8 cellular contexts compared by ENCODE assay signal in the genomic region with DNA sequence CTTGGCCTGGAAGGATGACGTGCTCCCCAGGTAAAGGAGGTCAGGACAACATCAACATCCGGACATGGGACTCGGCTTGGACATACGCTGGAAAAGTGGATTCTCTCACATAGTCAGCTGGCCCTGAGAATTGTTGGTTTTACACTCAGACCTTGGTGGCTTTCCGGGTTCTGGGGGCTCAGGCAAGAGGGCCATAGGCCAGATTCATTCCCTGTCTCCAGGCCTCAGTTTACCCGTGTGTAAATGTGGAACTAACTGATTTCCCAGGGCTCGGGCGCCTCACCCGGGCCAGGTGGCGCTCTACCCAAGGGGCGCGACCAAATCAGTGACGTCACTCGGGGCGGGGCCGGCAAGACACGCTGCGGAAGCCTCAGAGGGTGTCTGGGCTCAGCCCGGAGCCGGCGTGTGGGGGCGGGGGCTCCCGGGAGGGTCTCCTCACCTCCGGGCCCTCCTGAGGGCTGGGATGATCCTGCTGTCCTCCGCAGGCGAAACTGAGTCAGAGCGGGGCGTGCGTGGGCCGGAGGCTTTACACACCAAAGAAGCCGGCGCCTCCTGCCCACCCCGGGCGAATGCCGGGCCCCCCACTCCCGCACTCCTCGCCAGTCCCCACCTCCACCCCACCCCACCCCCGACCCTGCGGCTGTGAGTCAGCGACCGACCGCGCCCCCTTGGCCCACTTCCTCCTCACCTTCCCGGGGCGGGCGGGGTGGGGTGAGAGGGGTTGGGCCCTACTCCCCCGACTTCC. TPM values are rescaled to one million over a fixed set of nuclear protein-coding genes. Genes with fewer than 3 reads are reported as not detected.
DNase-seq lines count a peak whose midpoint lies in the region; ATAC-seq, FAIRE-seq and TF ChIP-seq lines count a peak whose summit lies in the region.

No MANE protein-coding gene starts in this region.

- no peaks in the 10 kb centered on the region for H3K9me3 ChIP-seq in keratinocyte (ENCODE audit: control insufficient read depth, low read depth, low read length)

- peak overlapping the region; percentile 88 for H2AFZ ChIP-seq in keratinocyte (ENCODE audit: control insufficient read depth, low read length)

- peak overlapping the region; percentile 95 for H3K27ac ChIP-seq in keratinocyte (ENCODE audit: control insufficient read depth, insufficient read depth, low read length)

- peak; percentile 86 for TF ChIP-seq POLR2A in GM18951 (IDR thresholded peaks at IDR 0.05; ENCODE audit: extremely low read depth, insufficient read depth, insufficient read length)

- peaks cover 23% of the 10 kb centered on the region for H3K36me3 Mint-ChIP-seq in activated B cell treated with CpG ODN at 0.5 μM for 24 hours (ENCODE audit: low read depth)

- H3K9me3 Mint-ChIP-seq in activated B cell treated with CpG ODN at 0.5 μM for 24 hours = no peaks in the 10 kb centered on the region

- H3K36me3 ChIP-seq in keratinocyte (ENCODE audit: control insufficient read depth in 2 of 2, extremely low read depth in 1 of 2, insufficient read depth in 2 of 2, low read length in 2 of 2) = peaks cover 3 to 13% of the 10 kb centered on the region in 2 experiments

- no peaks in the 10 kb centered on the region for H3K27me3 ChIP-seq in keratinocyte (ENCODE audit: control insufficient read depth, extremely low read depth, insufficient read depth, low read length)

- no peaks in the 10 kb centered on the region for H3K27me3 Mint-ChIP-seq in activated B cell treated with CpG ODN at 0.5 μM for 24 hours

- H3K4me1 Mint-ChIP-seq in activated B cell treated with CpG ODN at 0.5 μM for 24 hours = peaks cover 54% of the 10 kb centered on the region

- peak overlapping the region; percentile 92 for H3K4me3 Mint-ChIP-seq in activated B cell treated with CpG ODN at 0.5 μM for 24 hours

- H3K4me2 ChIP-seq in keratinocyte (ENCODE audit: control insufficient read depth, extremely low read depth, insufficient read depth, low read depth, low read length) = peak overlapping the region; percentile 100

- no peak for DNase-seq in AG09309 (ENCODE audit: low read depth)
- DNase-seq in NCI-H2196 treated with DMSO at 0.1 percent for 48 hours (lab: John Stamatoyannopoulos, UW; ENCODE audit: unreplicated experiment) = peak; percentile 74
- peak; percentile 99 for DNase-seq in activated B cell treated with CpG ODN at 0.5 μM for 24 hours
- DNase-seq in cardiac fibroblast (ENCODE audit: low read depth in 2 of 2) = peak; percentile 89 to 92
- DNase-seq in keratinocyte (ENCODE audit: low read depth, low spot score) = no peak
- peak; percentile 97 to 99 (median 99) for DNase-seq in stimulated activated CD4-positive, alpha-beta T cell treated with anti-CD3 and anti-CD28 coated beads, Interleukin-12 subunit alpha, Interleukin-12 subunit beta, amount 100 ng/mL, for 48 hours (ENCODE audit: low read depth in 2 of 3, low spot score in 1 of 3)

- TF ChIP-seq CTCF in AG09309 (IDR thresholded peaks at IDR 0.05; ENCODE audit: control insufficient read depth, insufficient read depth, low read depth, low read length, missing control alignments) (peak; percentile 56), activated B cell treated with CpG ODN at 0.5 μM for 24 hours (IDR thresholded peaks at IDR 0.05) (no peak), cardiac fibroblast (IDR thresholded peaks at IDR 0.05; ENCODE audit: low read depth, low read length) (peak; percentile 47), keratinocyte (optimal IDR thresholded peaks at IDR 0.05 in 1 of 3, IDR thresholded peaks at IDR 0.05 in 1 of 3, conservative IDR thresholded peaks at IDR 0.05 in 1 of 3; ENCODE audit: extremely low read depth in 1 of 3, insufficient read depth in 2 of 3, low read length in 3 of 3) (peak; percentile 56 to 78 (median 61))

- intact Hi-C loops in activated B cell treated with CpG ODN at 0.5 μM for 24 hours (cut with micrococcal nuclease) = loop anchor here (1.0 to 5.0 kb wide), 9 partner anchors 9 to 186 kb away; partner anchors contain the start of genes OPA3, POLR1G, QPCTL and RTN2

- H3K4me1 ChIP-seq in keratinocyte (ENCODE audit: control insufficient read depth, extremely low read depth, insufficient read depth, low read length) = peaks cover 31% of the 10 kb centered on the region

- ATAC-seq in HG03175 (IDR thresholded peaks at IDR 0.05; ENCODE audit: unreplicated experiment) (peak; percentile 58), activated B cell treated with CpG ODN at 0.5 μM for 24 hours (ENCODE audit: low read depth) (peak; percentile 72)

- peaks cover 17% of the 10 kb centered on the region for H4K20me1 ChIP-seq in keratinocyte (ENCODE audit: control insufficient read depth, extremely low read depth, insufficient read depth, low read length)

- peak; percentile 34 for FAIRE-seq in keratinocyte (lab: Jason Lieb, UNC)

- dilution Hi-C loops in keratinocyte (cut with MboI; ENCODE audit: extremely low pct_ligation_motif_present, low sequenced_read_pairs) = no loop called here

- in situ Hi-C loops in GM18951 (cut with MboI; ENCODE audit: low sequenced_read_pairs, unreplicated experiment) = no loop called here

- H3K79me2 ChIP-seq in keratinocyte (ENCODE audit: control insufficient read depth, insufficient read depth, low read length) = peaks cover 41% of the 10 kb centered on the region

- POLR2A ChIA-PET in activated B cell treated with CpG ODN at 0.5 μM for 24 hours (lab: Charles Lee) = interaction anchor here (0.6 to 1.7 kb wide), 5 partner anchors 9 to 1605 kb away, joined by 3 to 8 read pairs (median 4); no protein-coding TSS in a partner anchor

- peak overlapping the region; percentile 97 for H3K27ac Mint-ChIP-seq in activated B cell treated with CpG ODN at 0.5 μM for 24 hours

- peak overlapping the region; percentile 96 for H3K4me3 ChIP-seq in AG09309 (ENCODE audit: control insufficient read depth, low read depth, low read length)
- peak overlapping the region; percentile 95 to 99 for H3K4me3 ChIP-seq in cardiac fibroblast (replicated peaks in 1 of 2; ENCODE audit: low read depth in 2 of 2, low read length in 2 of 2)
- peak overlapping the region; percentile 58 to 99 (median 86) for H3K4me3 ChIP-seq in keratinocyte (ENCODE audit: control insufficient read depth in 2 of 3, extremely low read depth in 1 of 3, insufficient read depth in 2 of 3, low read depth in 1 of 3, low read length in 3 of 3)

- peak overlapping the region; percentile 94 for H3K9ac ChIP-seq in keratinocyte (ENCODE audit: control insufficient read depth, extremely low read depth, insufficient read depth, low read length)

- CTCF ChIA-PET in activated B cell treated with CpG ODN at 0.5 μM for 24 hours (lab: Charles Lee) = interaction anchor here (1.0 to 2.2 kb wide), 5 partner anchors 9 to 186 kb away, joined by 3 to 5 read pairs (median 4); partner anchors contain the start of genes QPCTL and SNRPD2

- peaks cover 3% of the 10 kb centered on the region for H3K9me1 ChIP-seq in keratinocyte (ENCODE audit: control insufficient read depth, extremely low read depth, insufficient read depth, low read length)

RNA-seq across cellular contexts. Expression of gene VASP, which starts 0.9 kb away (rescaled TPM):
- 294 and 300 TPM in 2 replicates for total RNA-seq in activated B cell treated with CpG ODN at 0.5 μM for 24 hours
- 99.0 to 117 TPM (median 110 TPM) in 3 replicates for polyA plus RNA-seq in keratinocyte
- 76.9 TPM for polyA plus RNA-seq in keratinocyte (2011; ENCODE audit: low read depth)
- polyA plus RNA-seq in keratinocyte (2011; cell fraction: cytosol; rRNA removed) = 78.8 and 128 TPM in 2 replicates
- 94.7 and 121 TPM in 2 replicates for polyA plus RNA-seq in keratinocyte (2011; cell fraction: nucleus; rRNA removed)
- polyA plus RNA-seq in keratinocyte (2012; ENCODE audit: low replicate concordance) = 53.7 and 126 TPM in 2 replicates
- 88.7 to 145 TPM (median 99.3 TPM) in 3 replicates for polyA minus RNA-seq in keratinocyte
- polyA minus RNA-seq in keratinocyte (2011; cell fraction: cytosol; rRNA and poly(A)+ RNA removed) = 240 TPM
- 117 and 165 TPM in 2 replicates for polyA minus RNA-seq in keratinocyte (2011; cell fraction: nucleus; rRNA and poly(A)+ RNA removed)

RNA-seq across cellular contexts. Expression of gene PPM1N, which starts 8.2 kb away (rescaled TPM):
- 0.80 and 1.4 TPM in 2 replicates for total RNA-seq in activated B cell treated with CpG ODN at 0.5 μM for 24 hours
- polyA plus RNA-seq in keratinocyte = 1.9 to 2.5 TPM (median 2.0 TPM) in 3 replicates
- 0.64 TPM for polyA plus RNA-seq in keratinocyte (2011; ENCODE audit: low read depth)
- polyA plus RNA-seq in keratinocyte (2011; cell fraction: cytosol; rRNA removed) = 1.6 and 2.1 TPM in 2 replicates
- polyA plus RNA-seq in keratinocyte (2011; cell fraction: nucleus; rRNA removed) = 1.4 and 1.9 TPM in 2 replicates
- polyA plus RNA-seq in keratinocyte (2012; ENCODE audit: low replicate concordance) = 1.2 and 2.1 TPM in 2 replicates
- 0.42 TPM in 1 of 3 replicates, not detected in the others for polyA minus RNA-seq in keratinocyte
- not detected for polyA minus RNA-seq in keratinocyte (2011; cell fraction: cytosol; rRNA and poly(A)+ RNA removed)
- not detected in 2 replicates for polyA minus RNA-seq in keratinocyte (2011; cell fraction: nucleus; rRNA and poly(A)+ RNA removed)

RNA-seq across cellular contexts. Expression of gene RTN2, which starts 9.6 kb away (rescaled TPM):
- total RNA-seq in activated B cell treated with CpG ODN at 0.5 μM for 24 hours = 1.2 and 1.5 TPM in 2 replicates
- polyA plus RNA-seq in keratinocyte = 8.5 to 13.6 TPM (median 12.2 TPM) in 3 replicates
- polyA plus RNA-seq in keratinocyte (2011; ENCODE audit: low read depth) = 4.5 TPM
- 7.2 and 12.4 TPM in 2 replicates for polyA plus RNA-seq in keratinocyte (2011; cell fraction: cytosol; rRNA removed)
- polyA plus RNA-seq in keratinocyte (2011; cell fraction: nucleus; rRNA removed) = 6.7 and 10.0 TPM in 2 replicates
- polyA plus RNA-seq in keratinocyte (2012; ENCODE audit: low replicate concordance) = 7.5 and 15.7 TPM in 2 replicates
- polyA minus RNA-seq in keratinocyte = 5.7 to 20.4 TPM (median 8.5 TPM) in 3 replicates
- 21.7 TPM for polyA minus RNA-seq in keratinocyte (2011; cell fraction: cytosol; rRNA and poly(A)+ RNA removed)
- polyA minus RNA-seq in keratinocyte (2011; cell fraction: nucleus; rRNA and poly(A)+ RNA removed) = 6.4 and 13.0 TPM in 2 replicates

RNA-seq across cellular contexts. Expression of gene FOSB, which starts 38.6 kb away (rescaled TPM):
- 16.8 and 20.4 TPM in 2 replicates for total RNA-seq in activated B cell treated with CpG ODN at 0.5 μM for 24 hours
- 0.27 to 4.6 TPM (median 3.9 TPM) in 3 replicates for polyA plus RNA-seq in keratinocyte
- 7.5 TPM for polyA plus RNA-seq in keratinocyte (2011; ENCODE audit: low read depth)
- polyA plus RNA-seq in keratinocyte (2011; cell fraction: cytosol; rRNA removed) = 1.2 and 2.5 TPM in 2 replicates
- 69.0 and 109 TPM in 2 replicates for polyA plus RNA-seq in keratinocyte (2011; cell fraction: nucleus; rRNA removed)
- polyA plus RNA-seq in keratinocyte (2012; ENCODE audit: low replicate concordance) = 0.37 and 11.7 TPM in 2 replicates
- polyA minus RNA-seq in keratinocyte = 2.9 to 15.1 TPM (median 9.2 TPM) in 3 replicates
- polyA minus RNA-seq in keratinocyte (2011; cell fraction: cytosol; rRNA and poly(A)+ RNA removed) = 1.7 TPM
- polyA minus RNA-seq in keratinocyte (2011; cell fraction: nucleus; rRNA and poly(A)+ RNA removed) = 41.5 and 54.1 TPM in 2 replicates

Comparison
In these comparisons a context has a peak if more than half of its experiments do, and no peak if none do; other contexts are left out.
1. DNase-seq: peak in NCI-H2196 treated with DMSO at 0.1 percent for 48 hours (single experiment), activated B cell treated with CpG ODN at 0.5 μM for 24 hours (single experiment), cardiac fibroblast (2 of 2) and stimulated activated CD4-positive, alpha-beta T cell treated with anti-CD3 and anti-CD28 coated beads, Interleukin-12 subunit alpha, Interleukin-12 subunit beta, amount 100 ng/mL, for 48 hours (3 of 3); none in AG09309 (single experiment) and keratinocyte (single experiment).
2. Peak in every context shown above with its lines, with median percentiles within 50 percentile points of each other: H3K4me3 ChIP-seq.